Comparison of ENCODE assay signal across 1 cellular context in genomic region chr2:205321240-205321639, GRCh38.
TF ChIP-seq lines count a peak whose summit lies in the region.

No MANE protein-coding gene starts in this region.

TF ChIP-seq in SK-N-SH treated with all-trans-retinoic acid at 6 μM for 48 hours, 23 proteins besides CTCF, POLR2A, EP300 and RAD21 (continued from another document):
- TF ChIP-seq, protein P1, sequence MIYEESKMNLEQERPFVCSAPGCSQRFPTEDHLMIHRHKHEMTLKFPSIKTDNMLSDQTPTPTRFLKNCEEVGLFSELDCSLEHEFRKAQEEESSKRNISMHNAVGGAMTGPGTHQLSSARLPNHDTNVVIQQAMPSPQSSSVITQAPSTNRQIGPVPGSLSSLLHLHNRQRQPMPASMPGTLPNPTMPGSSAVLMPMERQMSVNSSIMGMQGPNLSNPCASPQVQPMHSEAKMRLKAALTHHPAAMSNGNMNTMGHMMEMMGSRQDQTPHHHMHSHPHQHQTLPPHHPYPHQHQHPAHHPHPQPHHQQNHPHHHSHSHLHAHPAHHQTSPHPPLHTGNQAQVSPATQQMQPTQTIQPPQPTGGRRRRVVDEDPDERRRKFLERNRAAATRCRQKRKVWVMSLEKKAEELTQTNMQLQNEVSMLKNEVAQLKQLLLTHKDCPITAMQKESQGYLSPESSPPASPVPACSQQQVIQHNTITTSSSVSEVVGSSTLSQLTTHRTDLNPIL (CRISPR knock-in tag; IDR thresholded peaks at IDR 0.05; ENCODE audit: low read depth) = no peak
- TF ChIP-seq RARB (CRISPR knock-in tag; IDR thresholded peaks at IDR 0.05) = no peak
- no peak for TF ChIP-seq ARNTL (CRISPR knock-in tag; IDR thresholded peaks at IDR 0.05; ENCODE audit: borderline replicate concordance, low read depth)
- TF ChIP-seq GLIS3 (CRISPR knock-in tag; IDR thresholded peaks at IDR 0.05) = no peak
